In genomic region chr1:232467073-232467760, GRCh38 we compare ENCODE assay signal across 16 cellular contexts.
"Had no signal": no experiment of that assay in that cellular context is flagged by ENCODE, and none has a peak within 500 bp of the region (broad histone marks: within the 10 kb centered on the region; RNA-seq: fewer than 3 reads in every experiment).

No MANE protein-coding gene starts in this region.

- H3K4me3 ChIP-seq: cardiac muscle cell, colonic mucosa, gastroesophageal sphincter, psoas muscle, spleen, upper lobe of right lung had no signal

- H3K4me1 ChIP-seq: colonic mucosa, upper lobe of right lung had no signal

- FAIRE-seq: astrocyte, kidney had no signal

- H3K36me3 ChIP-seq: WERI-Rb-1 had no signal

- H3K27me3 ChIP-seq: cardiac muscle cell, colonic mucosa, gastroesophageal sphincter, spleen, upper lobe of right lung had no signal

- H3K27ac ChIP-seq: cardiac muscle cell, colonic mucosa, gastroesophageal sphincter, psoas muscle, spleen, upper lobe of right lung, WERI-Rb-1 had no signal

- ATAC-seq: gastroesophageal sphincter; left ventricle myocardium superior; natural killer cell treated with Interleukin-12 subunit alpha and Interleukin-12 subunit beta and Interleukin-15 and Interleukin-18, amount 100 ng/mL, for 72 hours; psoas muscle; sciatic nerve; upper lobe of right lung had no signal

- DNase-seq: activated CD4-positive, alpha-beta T cell treated with anti-CD3 and anti-CD28 coated beads for 48 hours; activated naive CD4-positive, alpha-beta T cell treated with Interleukin-2 at 50 U/mL for 16 hours; colonic mucosa; kidney; left ventricle myocardium superior; mesenchymal stem cell; psoas muscle; spleen; stimulated activated CD4-positive, alpha-beta T cell treated with anti-CD3 and anti-CD28 coated beads, Interleukin-2, amount 100 ng/mL, for 24 hours; upper lobe of right lung; WERI-Rb-1 had no signal

- H3K9me3 ChIP-seq: colonic mucosa, gastroesophageal sphincter, psoas muscle, spleen, upper lobe of right lung had no signal
